In the genomic region with DNA sequence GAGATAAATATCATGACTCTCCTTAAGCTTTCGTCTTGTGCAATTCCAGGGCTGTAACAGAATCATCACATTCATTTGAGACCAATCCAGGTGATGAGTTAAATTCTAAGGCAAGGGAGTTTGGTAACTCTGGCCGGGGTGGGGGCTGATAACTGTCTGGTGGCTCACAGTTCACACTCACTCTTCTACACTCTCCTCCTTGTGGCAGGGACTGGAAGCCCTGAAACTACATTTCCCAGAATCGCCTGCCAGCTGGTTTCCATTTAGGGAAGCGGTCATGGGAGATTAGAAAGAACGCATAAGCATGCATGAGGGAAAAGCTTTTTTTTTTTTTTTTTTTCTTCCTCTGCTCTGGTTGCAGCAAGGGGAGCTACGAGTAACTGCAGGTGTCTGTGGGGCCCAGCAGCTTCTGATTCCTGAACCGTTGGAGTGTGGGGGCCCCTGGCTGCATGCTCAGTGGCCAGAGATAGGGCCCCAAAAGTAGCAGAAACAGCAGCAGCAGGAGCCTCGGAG, we compare ENCODE assay signal across 9 cellular contexts.
A peak's percentile ranks its signal among the peaks of the same experiment; 100 is the strongest.
DNase-seq lines count a peak whose midpoint lies in the region; ATAC-seq, FAIRE-seq and TF ChIP-seq lines count a peak whose summit lies in the region.
"Had no signal": no experiment of that assay in that cellular context is flagged by ENCODE, and none has a peak within 500 bp of the region (broad histone marks: within the 10 kb centered on the region; RNA-seq: fewer than 3 reads in every experiment).

No MANE protein-coding gene starts in this region.

- ATAC-seq in HG03520 (IDR thresholded peaks at IDR 0.05; ENCODE audit: unreplicated experiment), result no peak

- no peak overlapping the region for H3K27ac Mint-ChIP-seq in nephron progenitor cell

- H3K9me3 Mint-ChIP-seq in nephron progenitor cell, result no peaks in the 10 kb centered on the region

- no peaks in the 10 kb centered on the region for H3K9me2 ChIP-seq in OCI-LY7 (ENCODE audit: insufficient read depth, low read length)

- H3K4me3 ChIP-seq in OCI-LY7 (ENCODE audit: low read depth, low read length, poor library complexity, severe bottlenecking) (no peak overlapping the region), esophagus muscularis mucosa (no peak overlapping the region)
- H3K4me3 ChIP-seq: suprapubic skin had no signal

- H2AFZ ChIP-seq in OCI-LY7 (ENCODE audit: low read length), result no peak overlapping the region

- H3K27ac ChIP-seq in OCI-LY7 (ENCODE audit: low read depth, low read length, poor library complexity, severe bottlenecking) (no peak overlapping the region), esophagus muscularis mucosa (replicated peaks in 1 of 4) (no peak overlapping the region)
- H3K27ac ChIP-seq: suprapubic skin had no signal

- intact Hi-C loops in OCI-LY7 (cut with micrococcal nuclease; ENCODE audit: unreplicated experiment), result no loop called here
- intact Hi-C loops in esophagus muscularis mucosa (cut with DNase I), result no loop called here

- CTCF ChIA-PET in OCI-LY7 (lab: Charles Lee; ENCODE audit: unreplicated experiment), result interaction anchor here (0.6 kb wide), 1 partner anchor 26 kb away, joined by 3 read pairs; no protein-coding TSS in a partner anchor

- H3K4me3 Mint-ChIP-seq in nephron progenitor cell, result peak overlapping the region; percentile 60

- DNase-seq in D721Med (ENCODE audit: insufficient read length, low spot score) (no peak), OCI-LY7 (ENCODE audit: low spot score) (peak; percentile 4), esophagus muscularis mucosa (ENCODE audit: extremely low spot score) (no peak), nephron progenitor cell (peak; percentile 23), RCC 7860 (ENCODE audit: low spot score) (no peak), DMS153 (lab: John Stamatoyannopoulos, UW) (no peak), GM19238 (ENCODE audit: insufficient read length, low spot score) (no peak)

- H3K79me2 ChIP-seq in OCI-LY7 (ENCODE audit: insufficient read depth, low read depth, low read length), result no peaks in the 10 kb centered on the region

- peaks cover 40% of the 10 kb centered on the region for H3K4me1 Mint-ChIP-seq in nephron progenitor cell

- TF ChIP-seq CTCF in D721Med (IDR thresholded peaks at IDR 0.05; ENCODE audit: insufficient read depth, missing control alignments) (peak; percentile 10), OCI-LY7 (conservative IDR thresholded peaks at IDR 0.05; ENCODE audit: low read length) (no peak), esophagus muscularis mucosa (IDR thresholded peaks at IDR 0.05) (peak in 2 of 3 experiments; percentile 30 to 36), nephron progenitor cell (IDR thresholded peaks at IDR 0.05) (no peak)

- H3K9me3 ChIP-seq in OCI-LY7 (ENCODE audit: low read length) (no peaks in the 10 kb centered on the region), esophagus muscularis mucosa (no peaks in the 10 kb centered on the region)
- H3K9me3 ChIP-seq: suprapubic skin had no signal

- TF ChIP-seq EP300 in esophagus muscularis mucosa (IDR thresholded peaks at IDR 0.05), result no peak

- no peaks in the 10 kb centered on the region for H3K36me3 Mint-ChIP-seq in nephron progenitor cell (ENCODE audit: low read depth)

- no peak for TF ChIP-seq POLR2A in esophagus muscularis mucosa (IDR thresholded peaks at IDR 0.05; ENCODE audit: low read depth)

- H3K27me3 ChIP-seq in esophagus muscularis mucosa, result no peaks in the 10 kb centered on the region
- H3K27me3 ChIP-seq: suprapubic skin had no signal

- POLR2A ChIA-PET in OCI-LY7 (lab: Charles Lee), result interaction anchor here (0.5 to 1.5 kb wide), 4 partner anchors 15 to 81 kb away, joined by 3 to 5 read pairs (median 4); no protein-coding TSS in a partner anchor

- no peak for FAIRE-seq in D721Med (lab: Jason Lieb, UNC)
- no peak for FAIRE-seq in RCC 7860 (lab: Jason Lieb, UNC)

- H3K36me3 ChIP-seq in OCI-LY7 (ENCODE audit: insufficient read depth, low read length) (no peaks in the 10 kb centered on the region), esophagus muscularis mucosa (no peaks in the 10 kb centered on the region)
- H3K36me3 ChIP-seq: suprapubic skin had no signal

- no TSS peak for BruUV-seq in OCI-LY7 (replicated peaks; lab: Mats Ljungman, UMichigan)

- H4K20me1 ChIP-seq in OCI-LY7 (ENCODE audit: insufficient read depth, low read length), result no peaks in the 10 kb centered on the region

- 26% methylated on average over 8 of the region's 8 CpGs for WGBS in esophagus muscularis mucosa

- H3K4me1 ChIP-seq in OCI-LY7 (ENCODE audit: insufficient read depth, low read length, poor library complexity, severe bottlenecking) (no peaks in the 10 kb centered on the region), esophagus muscularis mucosa (peaks cover 0 to 16% (median 8%) of the 10 kb centered on the region in 4 donors)
- H3K4me1 ChIP-seq: suprapubic skin had no signal

- no peak overlapping the region for H3K4me2 ChIP-seq in OCI-LY7 (ENCODE audit: low read length)

- peaks cover 8% of the 10 kb centered on the region for H3K27me3 Mint-ChIP-seq in nephron progenitor cell (ENCODE audit: low read depth, poor library complexity)

Comparison
In these comparisons a context has a peak if more than half of its experiments do, and no peak if none do; other contexts are left out.
1. DNase-seq: peak in OCI-LY7 (single experiment) and nephron progenitor cell (single experiment); none in D721Med (single experiment), esophagus muscularis mucosa (single experiment), RCC 7860 (single experiment), DMS153 (single experiment) and GM19238 (single experiment).
2. CTCF ChIP-seq: peak in D721Med (single experiment) and esophagus muscularis mucosa (2 of 3); none in OCI-LY7 (single experiment) and nephron progenitor cell (single experiment).